8 cellular contexts compared by ENCODE assay signal in the genomic region with DNA sequence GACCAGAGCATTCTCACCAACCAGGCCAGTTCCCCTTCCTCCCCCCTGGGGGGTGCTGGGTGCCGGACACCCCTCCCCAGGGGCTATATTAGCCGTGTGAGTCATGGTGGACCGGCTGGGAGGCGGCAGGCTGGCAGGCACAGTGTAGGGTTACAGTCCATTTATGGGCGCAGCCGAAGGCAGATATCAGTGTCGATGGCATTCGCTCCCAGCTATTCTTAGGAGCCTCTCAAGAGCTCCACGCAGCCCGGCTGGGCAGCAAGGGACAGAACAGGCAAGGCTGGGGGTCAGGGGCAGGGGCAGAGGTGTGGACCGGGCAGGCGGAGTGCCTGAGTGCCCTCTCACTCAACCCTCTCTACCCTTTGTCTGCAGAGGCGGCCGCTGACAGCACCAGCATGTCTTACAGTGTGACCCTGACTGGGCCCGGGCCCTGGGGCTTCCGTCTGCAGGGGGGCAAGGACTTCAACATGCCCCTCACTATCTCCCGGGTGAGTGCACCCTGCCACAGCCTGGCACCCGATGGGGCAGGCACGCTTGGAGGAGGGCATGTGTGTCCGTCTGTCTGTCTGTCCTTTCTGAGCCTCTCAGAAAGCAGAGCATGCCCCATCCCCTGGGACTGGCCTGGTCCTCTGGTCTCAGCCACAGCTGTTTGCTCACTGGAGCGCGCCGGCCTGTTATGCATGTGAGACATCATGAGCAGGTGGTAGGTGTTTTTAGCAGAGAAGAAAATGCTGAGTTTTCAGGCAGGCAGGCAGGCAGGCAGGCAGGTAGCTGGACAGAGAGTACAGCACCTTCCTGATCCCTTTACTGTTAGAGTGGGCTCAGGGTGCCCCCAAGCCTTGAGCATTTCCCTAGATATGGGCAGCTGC. TPM values are rescaled to one million over a fixed set of nuclear protein-coding genes. Genes with fewer than 3 reads are reported as not detected.
DNase-seq lines count a peak whose midpoint lies in the region; ATAC-seq lines count a peak whose summit lies in the region.

A gene with protein sequence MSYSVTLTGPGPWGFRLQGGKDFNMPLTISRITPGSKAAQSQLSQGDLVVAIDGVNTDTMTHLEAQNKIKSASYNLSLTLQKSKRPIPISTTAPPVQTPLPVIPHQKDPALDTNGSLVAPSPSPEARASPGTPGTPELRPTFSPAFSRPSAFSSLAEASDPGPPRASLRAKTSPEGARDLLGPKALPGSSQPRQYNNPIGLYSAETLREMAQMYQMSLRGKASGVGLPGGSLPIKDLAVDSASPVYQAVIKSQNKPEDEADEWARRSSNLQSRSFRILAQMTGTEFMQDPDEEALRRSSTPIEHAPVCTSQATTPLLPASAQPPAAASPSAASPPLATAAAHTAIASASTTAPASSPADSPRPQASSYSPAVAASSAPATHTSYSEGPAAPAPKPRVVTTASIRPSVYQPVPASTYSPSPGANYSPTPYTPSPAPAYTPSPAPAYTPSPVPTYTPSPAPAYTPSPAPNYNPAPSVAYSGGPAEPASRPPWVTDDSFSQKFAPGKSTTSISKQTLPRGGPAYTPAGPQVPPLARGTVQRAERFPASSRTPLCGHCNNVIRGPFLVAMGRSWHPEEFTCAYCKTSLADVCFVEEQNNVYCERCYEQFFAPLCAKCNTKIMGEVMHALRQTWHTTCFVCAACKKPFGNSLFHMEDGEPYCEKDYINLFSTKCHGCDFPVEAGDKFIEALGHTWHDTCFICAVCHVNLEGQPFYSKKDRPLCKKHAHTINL (plus strand): TSS at position 215 of the 869 bp plus-strand sequence. CDS start 181 bp downstream, at position 396.

- peak within 1 kb of the TSS; percentile 98 for H3K27ac ChIP-seq in angular gyrus (ENCODE audit: low read depth, low read length)

- peak; percentile 95 for DNase-seq in myocyte (ENCODE audit: low read depth)
- DNase-seq in mucosa of gallbladder (ENCODE audit: low spot score) = no peak
- DNase-seq in HPDE6-E6E7 (ENCODE audit: extremely low spot score) = no peak
- DNase-seq in activated CD4-positive, alpha-beta T cell treated with anti-CD3 and anti-CD28 coated beads, Interleukin-2, amount 50 U/mL, for 48 hours = no peak

- ATAC-seq in GM19023 (IDR thresholded peaks at IDR 0.05; ENCODE audit: unreplicated experiment) = peak; percentile 51
- ATAC-seq in HG03571 (IDR thresholded peaks at IDR 0.05; ENCODE audit: unreplicated experiment) = peak; percentile 72
- ATAC-seq in HG03196 (IDR thresholded peaks at IDR 0.05; ENCODE audit: unreplicated experiment) = no peak

RNA-seq across cellular contexts. Expression of the gene that starts here (rescaled TPM):
- total RNA-seq in myocyte (107 and 137 TPM in 2 replicates), mucosa of gallbladder (4.9 TPM)
- polyA plus RNA-seq in myocyte (2012) = 62.2 TPM

Comparison
In these comparisons a context has a peak if more than half of its experiments do, and no peak if none do; other contexts are left out.
1. RNA of the gene that starts here (total RNA-seq): 107 to 137 TPM in myocyte; 4.9 TPM in mucosa of gallbladder (single experiment); every median in the first group is over 10 times any median in the second.